21 cellular contexts compared by ENCODE assay signal in the genomic region with DNA sequence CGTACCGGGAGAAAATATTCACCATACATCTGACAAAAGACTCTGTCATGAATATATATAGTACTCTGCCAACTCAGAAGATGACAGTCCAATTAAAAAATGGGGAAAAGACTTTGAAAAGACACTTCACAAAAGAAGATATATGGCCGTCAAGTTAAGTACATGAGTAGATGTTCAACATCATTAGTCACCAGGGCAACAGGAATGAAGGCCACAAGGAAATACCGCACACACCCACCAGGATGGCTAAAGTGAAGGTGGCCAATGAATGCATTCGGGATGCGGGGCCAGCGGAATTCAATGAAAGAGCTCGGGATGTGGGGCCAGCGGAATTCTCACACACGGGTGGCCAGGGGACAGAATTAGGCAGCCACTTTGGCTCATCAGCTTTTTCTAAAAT. TPM values are rescaled to one million over a fixed set of nuclear protein-coding genes. Genes with fewer than 3 reads are reported as not detected.
DNase-seq lines count a peak whose midpoint lies in the region; ATAC-seq, FAIRE-seq and TF ChIP-seq lines count a peak whose summit lies in the region.
"Had no signal": no experiment of that assay in that cellular context is flagged by ENCODE, and none has a peak within 500 bp of the region (broad histone marks: within the 10 kb centered on the region; RNA-seq: fewer than 3 reads in every experiment).

No MANE protein-coding gene starts in this region.

- peaks cover 4% of the 10 kb centered on the region for H4K20me1 ChIP-seq in astrocyte (ENCODE audit: insufficient read depth, low read length)

- H3K27me3 Mint-ChIP-seq in astrocyte (ENCODE audit: low read depth, unreplicated experiment): no peaks in the 10 kb centered on the region
- H3K27me3 Mint-ChIP-seq: activated naive CD8-positive, alpha-beta T cell treated with anti-CD3 and anti-CD28 coated beads for 36 hours had no signal

- H3K79me2 ChIP-seq in astrocyte (ENCODE audit: insufficient read depth, low read length) (peaks cover 17% of the 10 kb centered on the region), mesendoderm (ENCODE audit: control insufficient read depth, insufficient read depth, low read length) (no peaks in the 10 kb centered on the region)

- H2AK5ac ChIP-seq in mesendoderm (ENCODE audit: low read length): no peak overlapping the region

- peak; percentile 31 for DNase-seq in ELR (ENCODE audit: low read depth)
- DNase-seq in NCI-H187 (lab: John Stamatoyannopoulos, UW): peak; percentile 33 to 59
- DNase-seq in astrocyte (ENCODE audit: low read depth): peak; percentile 89
- peak; percentile 45 for DNase-seq in mesendoderm
- DNase-seq in T1000 (lab: John Stamatoyannopoulos, UW): no peak
- DNase-seq in HuH-7.5 (ENCODE audit: low spot score): no peak
- no peak for DNase-seq in NCI-H1694 (lab: John Stamatoyannopoulos, UW)
- DNase-seq: activated CD4-positive, alpha-beta T cell treated with anti-CD3 and anti-CD28 coated beads for 48 hours; activated naive CD8-positive, alpha-beta T cell treated with anti-CD3 and anti-CD28 coated beads for 36 hours; BE2C; DMS53; heart left ventricle; NCI-H2029; NK-92 treated with Interleukin-12 subunit alpha and Interleukin-12 subunit beta, amount 100 ng/mL, for 24 hours; pancreas; SHP77 treated with DMSO at 0.1 percent for 48 hours; small intestine; stimulated activated naive CD4-positive, alpha-beta T cell; T-helper 9 cell; uterus had no signal

- peaks cover 4% of the 10 kb centered on the region for H3K79me1 ChIP-seq in mesendoderm (ENCODE audit: low read length)

- ATAC-seq in esophagus mucosa: no peak
- ATAC-seq: heart left ventricle, pancreas had no signal

- peak overlapping the region; percentile 66 for H3K4me2 ChIP-seq in astrocyte (ENCODE audit: low read length)
- no peak overlapping the region for H3K4me2 ChIP-seq in mesendoderm (ENCODE audit: low read length)

- H4K5ac ChIP-seq in mesendoderm (ENCODE audit: low read length): no peak overlapping the region

- WGBS in mesendoderm (ENCODE audit: extremely low coverage, insufficient coverage, low lambda C conversion rate): no CpG with 5 or more reads among the region's 10 CpGs

- no peak overlapping the region for H2BK120ac ChIP-seq in mesendoderm (ENCODE audit: low read depth, low read length)

- no peak overlapping the region for H2BK15ac ChIP-seq in mesendoderm (replicated peaks; ENCODE audit: low read depth)

- H3K36me3 ChIP-seq in astrocyte (ENCODE audit: insufficient read depth, low read length): peaks cover 3% of the 10 kb centered on the region
- no peaks in the 10 kb centered on the region for H3K36me3 ChIP-seq in mesendoderm (ENCODE audit: control insufficient read depth, insufficient read depth, low read length)
- H3K36me3 ChIP-seq: pancreas, uterus had no signal

- no peak overlapping the region for H3K56ac ChIP-seq in mesendoderm (ENCODE audit: low read length)

- H3K4me1 Mint-ChIP-seq in astrocyte (ENCODE audit: low read depth, unreplicated experiment): peaks cover 9% of the 10 kb centered on the region
- H3K4me1 Mint-ChIP-seq: activated naive CD8-positive, alpha-beta T cell treated with anti-CD3 and anti-CD28 coated beads for 36 hours had no signal

- TF ChIP-seq CTCF in astrocyte (IDR thresholded peaks at IDR 0.05; ENCODE audit: insufficient read depth, low read depth, low read length): no peak

- H3K36me3 Mint-ChIP-seq in astrocyte (ENCODE audit: low read depth, unreplicated experiment): peaks cover 15% of the 10 kb centered on the region

- H3K9me3 ChIP-seq in astrocyte (ENCODE audit: insufficient read depth, low read depth, low read length): no peaks in the 10 kb centered on the region
- H3K9me3 ChIP-seq: pancreas, uterus had no signal

- no peak overlapping the region for H3K4ac ChIP-seq in mesendoderm (ENCODE audit: low read depth, low read length)

- H2BK5ac ChIP-seq in mesendoderm (ENCODE audit: low read length): no peak overlapping the region

- H3K4me3 Mint-ChIP-seq in astrocyte (ENCODE audit: unreplicated experiment): no peak overlapping the region
- H3K4me3 Mint-ChIP-seq: activated naive CD8-positive, alpha-beta T cell treated with anti-CD3 and anti-CD28 coated beads for 36 hours had no signal

- H3K18ac ChIP-seq in mesendoderm (ENCODE audit: low read length): no peak overlapping the region

- H3K27ac ChIP-seq in astrocyte (ENCODE audit: low read depth, low read length) (peak overlapping the region; percentile 81), mesendoderm (ENCODE audit: low read depth, low read length) (no peak overlapping the region)
- H3K27ac ChIP-seq: heart left ventricle, pancreas, uterus had no signal

- no peak for FAIRE-seq in astrocyte (lab: Jason Lieb, UNC)
- FAIRE-seq: pancreas, small intestine had no signal

- H3K27me3 ChIP-seq in astrocyte (ENCODE audit: insufficient read depth, low read length) (no peaks in the 10 kb centered on the region), mesendoderm (ENCODE audit: insufficient read depth, low read length, poor library complexity) (no peaks in the 10 kb centered on the region)
- H3K27me3 ChIP-seq: BE2C, heart left ventricle, pancreas, uterus had no signal

- H3K4me1 ChIP-seq in astrocyte (ENCODE audit: insufficient read depth, low read length): peaks cover 4% of the 10 kb centered on the region
- H3K4me1 ChIP-seq in mesendoderm (ENCODE audit: control insufficient read depth, low read depth, low read length): no peaks in the 10 kb centered on the region
- H3K4me1 ChIP-seq: BE2C, pancreas, uterus had no signal

- peak overlapping the region; percentile 95 for H3K27ac Mint-ChIP-seq in astrocyte (ENCODE audit: unreplicated experiment)
- H3K27ac Mint-ChIP-seq: activated naive CD8-positive, alpha-beta T cell treated with anti-CD3 and anti-CD28 coated beads for 36 hours had no signal

- no peak overlapping the region for H2AFZ ChIP-seq in astrocyte (ENCODE audit: low read depth, low read length)

- H3K4me3 ChIP-seq in astrocyte (ENCODE audit: insufficient read depth, low read depth, low read length) (no peak overlapping the region), mesendoderm (ENCODE audit: low read length) (no peak overlapping the region)
- H3K4me3 ChIP-seq: heart left ventricle, pancreas, uterus had no signal

- H3K23ac ChIP-seq in mesendoderm (ENCODE audit: low read length): no peak overlapping the region

- no peak overlapping the region for H4K8ac ChIP-seq in mesendoderm (ENCODE audit: low read depth, low read length)

- H3K9ac ChIP-seq in astrocyte (ENCODE audit: low read length) (peak overlapping the region; percentile 57), mesendoderm (ENCODE audit: low read length) (no peak overlapping the region)

- peaks cover 2% of the 10 kb centered on the region for H3K9me3 Mint-ChIP-seq in astrocyte (ENCODE audit: unreplicated experiment)

RNA-seq across cellular contexts. Expression of gene MAD1L1, which starts 42.2 kb away (rescaled TPM):
- total RNA-seq in astrocyte (32.3 and 32.5 TPM in 2 replicates), esophagus mucosa (23.7 TPM)
- 19.5 TPM for polyA plus RNA-seq in mesendoderm (2013, experiment 1 of 2)
- polyA plus RNA-seq in mesendoderm (2013, experiment 2 of 2): 20.8 TPM

RNA-seq across cellular contexts. Expression of gene MRM2, which starts 51.5 kb away (rescaled TPM):
- total RNA-seq in astrocyte (22.5 and 22.6 TPM in 2 replicates), esophagus mucosa (17.3 TPM)
- polyA plus RNA-seq in mesendoderm (2013, experiment 1 of 2): 34.2 TPM
- polyA plus RNA-seq in mesendoderm (2013, experiment 2 of 2): 35.2 TPM

RNA-seq across cellular contexts. Expression of gene NUDT1, which starts 51.5 kb away (rescaled TPM):
- total RNA-seq in astrocyte (10.2 and 12.0 TPM in 2 replicates), esophagus mucosa (37.5 TPM)
- 53.8 TPM for polyA plus RNA-seq in mesendoderm (2013, experiment 1 of 2)
- polyA plus RNA-seq in mesendoderm (2013, experiment 2 of 2): 54.9 TPM

Comparison
In these comparisons a context has a peak if more than half of its experiments do, and no peak if none do; other contexts are left out.
1. DNase-seq: peak in ELR (single experiment), NCI-H187 (2 of 2), astrocyte (single experiment) and mesendoderm (single experiment); none in T1000 (single experiment), HuH-7.5 (single experiment) and NCI-H1694 (single experiment).